ENCODE assay signal across 22 cellular contexts in genomic region chr2:47087051-47087450, GRCh38.
DNase-seq lines count a peak whose midpoint lies in the region; ATAC-seq, FAIRE-seq and TF ChIP-seq lines count a peak whose summit lies in the region.
"Had no signal": no experiment of that assay in that cellular context is flagged by ENCODE, and none has a peak within 500 bp of the region (broad histone marks: within the 10 kb centered on the region; RNA-seq: fewer than 3 reads in every experiment).

No MANE protein-coding gene starts in this region.

- no peak overlapping the region for H3K27ac ChIP-seq in HepG2 (ENCODE audit: extremely low read length, insufficient read depth, low read length)
- H3K27ac ChIP-seq in right lobe of liver: no peak overlapping the region
- peak overlapping the region; percentile 41 for H3K27ac ChIP-seq in lower lobe of right lung
- H3K27ac ChIP-seq in skeletal muscle tissue (ENCODE audit: low read depth, low read length): peak overlapping the region; percentile 60
- peak overlapping the region; percentile 33 for H3K27ac ChIP-seq in vagina
- H3K27ac ChIP-seq: GM23248 had no signal

- H3K4me2 ChIP-seq in HepG2 (ENCODE audit: low read depth, low read length): no peak overlapping the region

- CTCF ChIA-PET in HepG2 (lab: Yijun Ruan, JAX; ENCODE audit: low intra/inter-chr PET ratio, low total read pairs): no interaction called here

- BruUV-seq in HepG2 (replicated peaks; lab: Mats Ljungman, UMichigan): no TSS peak

- no peaks in the 10 kb centered on the region for H3K27me3 ChIP-seq in HepG2 (ENCODE audit: control insufficient read depth in 1 of 2, insufficient read depth in 2 of 2, low read length in 2 of 2)
- H3K27me3 ChIP-seq in right lobe of liver: no peaks in the 10 kb centered on the region
- H3K27me3 ChIP-seq in lower lobe of right lung (ENCODE audit: low read depth): no peaks in the 10 kb centered on the region
- no peaks in the 10 kb centered on the region for H3K27me3 ChIP-seq in skeletal muscle tissue (ENCODE audit: control insufficient read depth in 3 of 3, insufficient read depth in 3 of 3, low read length in 3 of 3)
- H3K27me3 ChIP-seq in vagina: no peaks in the 10 kb centered on the region
- H3K27me3 ChIP-seq: esophagus squamous epithelium had no signal

- H3K9ac ChIP-seq in HepG2 (ENCODE audit: insufficient read depth, low read depth, low read length): no peak overlapping the region
- H3K9ac ChIP-seq in skeletal muscle tissue (ENCODE audit: low read depth in 1 of 3, low read length in 3 of 3): no peak overlapping the region
- H3K9ac ChIP-seq: GM23248 had no signal

- TF ChIP-seq CTCF in HepG2 (CRISPR knock-in tag; IDR thresholded peaks at IDR 0.05): no peak
- TF ChIP-seq CTCF in right lobe of liver (IDR thresholded peaks at IDR 0.05): no peak
- no peak for TF ChIP-seq CTCF in lower lobe of right lung (IDR thresholded peaks at IDR 0.05)
- no peak for TF ChIP-seq CTCF in vagina (IDR thresholded peaks at IDR 0.05)

- in situ Hi-C loops in HepG2 (cut with HindIII; ENCODE audit: extremely low pct_ligation_motif_present, low pct_unique_long_range_greater_than_20kb): no loop called here

- 87% methylated on average over 2 of the region's 3 CpGs for WGBS in HepG2 (ENCODE audit: low lambda C conversion rate)
- 91% methylated on average over 1 of the region's 3 CpGs for WGBS in right lobe of liver (ENCODE audit: insufficient coverage, low coverage, low lambda C conversion rate, missing lambda C conversion rate)

- TF ChIP-seq RAD21 in HepG2 (CRISPR knock-in tag; IDR thresholded peaks at IDR 0.05): no peak

- H3K36me3 ChIP-seq in HepG2 (replicated peaks in 1 of 2; ENCODE audit: control insufficient read depth in 1 of 2, insufficient read depth in 2 of 2, low read length in 2 of 2): no peaks in the 10 kb centered on the region
- H3K36me3 ChIP-seq in right lobe of liver: no peaks in the 10 kb centered on the region
- H3K36me3 ChIP-seq in lower lobe of right lung: no peaks in the 10 kb centered on the region
- H3K36me3 ChIP-seq in skeletal muscle tissue (ENCODE audit: control insufficient read depth in 3 of 3, insufficient read depth in 3 of 3, low read length in 3 of 3): no peaks in the 10 kb centered on the region
- no peaks in the 10 kb centered on the region for H3K36me3 ChIP-seq in vagina
- H3K36me3 ChIP-seq: esophagus squamous epithelium had no signal

- H4K20me1 ChIP-seq in HepG2 (ENCODE audit: insufficient read depth, low read length): no peaks in the 10 kb centered on the region

- H3K4me1 ChIP-seq in HepG2 (ENCODE audit: insufficient read depth, low read length) (peaks cover 29% of the 10 kb centered on the region), right lobe of liver (peaks cover 0 to 9% (median 0%) of the 10 kb centered on the region in 4 donors), lower lobe of right lung (peaks cover 54% of the 10 kb centered on the region), skeletal muscle tissue (ENCODE audit: control insufficient read depth in 3 of 3, insufficient read depth in 3 of 3, low read length in 3 of 3) (peaks cover 44 to 49% (median 47%) of the 10 kb centered on the region in 3 donors), vagina (peaks cover 45% of the 10 kb centered on the region)

- H3K4me3 ChIP-seq in HepG2 (replicated peaks in 1 of 3; ENCODE audit: insufficient read depth in 1 of 3, low read depth in 2 of 3, low read length in 3 of 3): no peak overlapping the region
- H3K4me3 ChIP-seq in right lobe of liver: no peak overlapping the region
- H3K4me3 ChIP-seq in lower lobe of right lung: no peak overlapping the region
- H3K4me3 ChIP-seq in skeletal muscle tissue (ENCODE audit: low read length in 3 of 3): no peak overlapping the region
- no peak overlapping the region for H3K4me3 ChIP-seq in vagina
- H3K4me3 ChIP-seq: esophagus squamous epithelium, GM23248, mucosa of descending colon had no signal

- TF ChIP-seq EP300 in HepG2 (IDR thresholded peaks at IDR 0.05; ENCODE audit: low read depth in 2 of 2, low read length in 2 of 2): no peak
- no peak for TF ChIP-seq EP300 in HepG2 (CRISPR knock-in tag; IDR thresholded peaks at IDR 0.05; ENCODE audit: borderline replicate concordance)

- H3K9me3 ChIP-seq in HepG2 (ENCODE audit: low read length) (no peaks in the 10 kb centered on the region), right lobe of liver (peaks cover 0 to 3% (median 0%) of the 10 kb centered on the region in 4 donors), lower lobe of right lung (no peaks in the 10 kb centered on the region), skeletal muscle tissue (ENCODE audit: control insufficient read depth in 3 of 3, low read length in 3 of 3) (no peaks in the 10 kb centered on the region), vagina (no peaks in the 10 kb centered on the region)
- H3K9me3 ChIP-seq: esophagus squamous epithelium, mucosa of descending colon had no signal

- FAIRE-seq in HepG2 (lab: Jason Lieb, UNC): no peak

- no peaks in the 10 kb centered on the region for H3K79me2 ChIP-seq in HepG2 (ENCODE audit: insufficient read depth, low read length)

- TF ChIP-seq POLR2A in HepG2 (IDR thresholded peaks at IDR 0.05; ENCODE audit: insufficient read depth in 1 of 2, low read depth in 2 of 2, low read length in 2 of 2): no peak
- TF ChIP-seq POLR2A in right lobe of liver (IDR thresholded peaks at IDR 0.05): no peak
- TF ChIP-seq POLR2A in vagina (IDR thresholded peaks at IDR 0.05): no peak

- H2AFZ ChIP-seq in HepG2 (ENCODE audit: low read length): no peak overlapping the region

- intact Hi-C loops in HepG2 (cut with micrococcal nuclease; ENCODE audit: unreplicated experiment) (no loop called here), right lobe of liver (cut with DNase I) (no loop called here), lower lobe of right lung (cut with DNase I) (no loop called here), vagina (cut with DNase I) (no loop called here)

- ATAC-seq in HepG2 (no peak), right lobe of liver (no peak), lower lobe of right lung (no peak)
- ATAC-seq: activated T-helper 17 cell treated with anti-CD3 and anti-CD28 coated beads, Interleukin-2, amount 50 U/mL, for 72 hours; effector memory CD8-positive, alpha-beta T cell; mucosa of descending colon; stimulated activated naive CD8-positive, alpha-beta T cell treated with anti-CD3 and anti-CD28 coated beads, Interleukin-15, amount 100 ng/mL, for 72 hours; T-helper 17 cell had no signal

- POLR2A ChIA-PET in HepG2 (lab: Yijun Ruan, JAX): interaction anchor here (1.7 kb wide), 1 partner anchor 17 kb away, joined by 9 read pairs; no protein-coding TSS in a partner anchor

- DNase-seq in HepG2 (ENCODE audit: low spot score) (no peak), right lobe of liver (no peak), lower lobe of right lung (no peak), vagina (ENCODE audit: extremely low spot score in 2 of 2) (no peak), midbrain (lab: John Stamatoyannopoulos, UW) (no peak), SHP77 (lab: John Stamatoyannopoulos, UW) (no peak), GOT3 (lab: John Stamatoyannopoulos, UW) (no peak)
- DNase-seq: activated CD4-positive, alpha-beta T cell treated with anti-CD3 and anti-CD28 coated beads, Interleukin-2, amount 10 ng/mL, durations not matched to agents 7 days and 5 days; activated naive CD8-positive, alpha-beta T cell treated with anti-CD3 and anti-CD28 coated beads, Interleukin-2, amount 10 ng/mL, durations not matched to agents 7 days and 5 days; cerebellar nuclear complex; effector memory CD8-positive, alpha-beta T cell; esophagus squamous epithelium; mucosa of descending colon; NCI-H1092 treated with DMSO at 0.1 percent for 48 hours; NCI-H2081 treated with DMSO at 0.1 percent for 48 hours; stimulated activated CD4-positive, alpha-beta T cell treated with anti-CD3 and anti-CD28 coated beads, Interleukin-12 subunit alpha, Interleukin-12 subunit beta, amount 100 ng/mL, for 4 hours; stimulated activated CD4-positive, alpha-beta T cell treated with anti-CD3 and anti-CD28 coated beads, Interleukin-4, amount 100 ng/mL, for 4 hours; stimulated activated naive CD8-positive, alpha-beta T cell treated with anti-CD3 and anti-CD28 coated beads, Interleukin-15, amount 100 ng/mL, for 72 hours; T-helper 17 cell had no signal

TF ChIP-seq in HepG2, 621 proteins besides CTCF, POLR2A, EP300 and RAD21 (continues in another document):
- TF ChIP-seq ZNF292 (CRISPR knock-in tag; IDR thresholded peaks at IDR 0.05; ENCODE audit: borderline replicate concordance, low read depth) (no peak), CCDC6 (CRISPR knock-in tag; IDR thresholded peaks at IDR 0.05) (no peak), ZFYVE20 (CRISPR knock-in tag; IDR thresholded peaks at IDR 0.05; ENCODE audit: borderline replicate concordance, low read depth) (no peak), ZNF20 (CRISPR knock-in tag; IDR thresholded peaks at IDR 0.05) (no peak), ZNF280B (CRISPR knock-in tag; IDR thresholded peaks at IDR 0.05; ENCODE audit: borderline replicate concordance) (0 out of 2 replicates have a peak, but pooled peaks have one; percentile 46)
- TF ChIP-seq, protein P1, sequence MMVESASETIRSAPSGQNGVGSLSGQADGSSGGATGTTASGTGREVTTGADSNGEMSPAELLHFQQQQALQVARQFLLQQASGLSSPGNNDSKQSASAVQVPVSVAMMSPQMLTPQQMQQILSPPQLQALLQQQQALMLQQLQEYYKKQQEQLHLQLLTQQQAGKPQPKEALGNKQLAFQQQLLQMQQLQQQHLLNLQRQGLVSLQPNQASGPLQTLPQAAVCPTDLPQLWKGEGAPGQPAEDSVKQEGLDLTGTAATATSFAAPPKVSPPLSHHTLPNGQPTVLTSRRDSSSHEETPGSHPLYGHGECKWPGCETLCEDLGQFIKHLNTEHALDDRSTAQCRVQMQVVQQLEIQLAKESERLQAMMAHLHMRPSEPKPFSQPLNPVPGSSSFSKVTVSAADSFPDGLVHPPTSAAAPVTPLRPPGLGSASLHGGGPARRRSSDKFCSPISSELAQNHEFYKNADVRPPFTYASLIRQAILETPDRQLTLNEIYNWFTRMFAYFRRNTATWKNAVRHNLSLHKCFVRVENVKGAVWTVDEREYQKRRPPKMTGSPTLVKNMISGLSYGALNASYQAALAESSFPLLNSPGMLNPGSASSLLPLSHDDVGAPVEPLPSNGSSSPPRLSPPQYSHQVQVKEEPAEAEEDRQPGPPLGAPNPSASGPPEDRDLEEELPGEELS (CRISPR knock-in tag; IDR thresholded peaks at IDR 0.05): no peak

Comparison
In these comparisons a context has a peak if more than half of its experiments do, and no peak if none do; other contexts are left out.
1. H3K27ac ChIP-seq: peak in lower lobe of right lung (single experiment), skeletal muscle tissue (single experiment) and vagina (single experiment); none in HepG2 (single experiment) and right lobe of liver (0 of 3).